Comparison of ENCODE assay signal across 8 cellular contexts in the genomic region with DNA sequence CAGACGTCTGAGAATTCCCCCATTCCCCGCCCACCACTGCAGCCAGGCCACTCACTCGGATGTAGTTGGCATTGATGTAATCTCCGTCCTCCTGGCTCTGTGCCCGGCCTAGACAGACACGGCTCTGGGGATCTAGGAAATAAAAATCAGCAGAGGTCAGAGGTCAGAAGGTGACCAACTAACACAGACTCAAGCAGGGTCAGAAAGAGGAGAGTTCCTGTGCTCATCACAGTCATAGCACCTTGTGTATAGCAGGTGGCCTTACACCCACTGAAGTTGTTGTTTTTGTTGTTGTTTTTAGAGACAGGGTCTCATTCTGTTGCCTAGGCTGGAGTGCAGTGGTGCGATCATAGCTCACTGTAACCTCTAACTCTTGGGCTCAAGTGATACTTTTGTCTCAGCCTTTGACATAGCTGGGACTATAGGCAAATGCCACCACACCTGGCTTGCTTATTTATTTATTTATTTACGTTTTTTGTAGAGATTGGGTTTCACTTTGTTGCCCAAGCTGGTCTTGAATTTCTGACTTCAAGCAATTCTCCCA. TPM values are rescaled to one million over a fixed set of nuclear protein-coding genes. Genes with fewer than 3 reads are reported as not detected.
DNase-seq lines count a peak whose midpoint lies in the region; ATAC-seq, FAIRE-seq and TF ChIP-seq lines count a peak whose summit lies in the region.

No MANE protein-coding gene starts in this region.

- no peak overlapping the region for H3K27ac ChIP-seq in CD4-positive, alpha-beta T cell (ENCODE audit: low read depth, low read length)
- no peak overlapping the region for H3K27ac ChIP-seq in liver (ENCODE audit: low read depth in 1 of 2, low read length in 2 of 2)

- no peaks in the 10 kb centered on the region for H3K9me3 ChIP-seq in CD4-positive, alpha-beta T cell (ENCODE audit: control insufficient read depth, low read length)
- no peaks in the 10 kb centered on the region for H3K9me3 ChIP-seq in liver (ENCODE audit: control insufficient read depth in 4 of 4, low read length in 3 of 4)

- H3K4me3 ChIP-seq in liver (ENCODE audit: low read depth in 1 of 3, low read length in 3 of 3) = no peak overlapping the region

- H3K4me3 Mint-ChIP-seq in CD4-positive, alpha-beta T cell = no peak overlapping the region
- H3K4me3 Mint-ChIP-seq in activated CD4-positive, alpha-beta memory T cell treated with anti-CD3 and anti-CD28 coated beads for 36 hours = no peak overlapping the region

- peak overlapping the region; percentile 59 for H3K27ac Mint-ChIP-seq in CD4-positive, alpha-beta T cell
- H3K27ac Mint-ChIP-seq in activated CD4-positive, alpha-beta memory T cell treated with anti-CD3 and anti-CD28 coated beads for 36 hours = peak overlapping the region; percentile 75

- WGBS in liver = 33% methylated on average over 8 of the region's 8 CpGs

- CTCF ChIA-PET in CD4-positive, alpha-beta T cell (lab: Charles Lee) = interaction anchor here (0.6 to 2.9 kb wide), 14 partner anchors 9 to 1745 kb away, joined by 3 to 22 read pairs (median 5); a partner anchor contains a TSS
- CTCF ChIA-PET in activated CD4-positive, alpha-beta memory T cell treated with anti-CD3 and anti-CD28 coated beads for 36 hours (lab: Charles Lee) = interaction anchor here (0.6 to 3.4 kb wide), 16 partner anchors 7 to 259 kb away, joined by 3 to 21 read pairs (median 6); a partner anchor contains a TSS

- DNase-seq in CD4-positive, alpha-beta T cell = no peak
- DNase-seq in HTR-8/SVneo (ENCODE audit: insufficient read length, low spot score) (peak; percentile 53), NOMO-1 treated with DMSO at 0.1 percent for 48 hours (lab: John Stamatoyannopoulos, UW; ENCODE audit: unreplicated experiment) (no peak)
- no peak for DNase-seq in activated CD4-positive, alpha-beta memory T cell treated with anti-CD3 and anti-CD28 coated beads for 36 hours
- DNase-seq in stimulated activated CD4-positive, alpha-beta T cell treated with anti-CD3 and anti-CD28 coated beads, Interleukin-4, amount 100 ng/mL, for 4 hours = no peak

- peaks cover 89% of the 10 kb centered on the region for H3K36me3 Mint-ChIP-seq in CD4-positive, alpha-beta T cell (ENCODE audit: low read depth)
- H3K36me3 Mint-ChIP-seq in activated CD4-positive, alpha-beta memory T cell treated with anti-CD3 and anti-CD28 coated beads for 36 hours = peaks cover 76% of the 10 kb centered on the region

- H3K9ac ChIP-seq in liver (ENCODE audit: low read depth in 1 of 2, low read length in 2 of 2) = no peak overlapping the region

- POLR2A ChIA-PET in CD4-positive, alpha-beta T cell (lab: Charles Lee) = interaction anchor here (1.0 to 1.4 kb wide), 4 partner anchors 8 to 187 kb away, joined by 3 to 4 read pairs (median 4); no protein-coding TSS in a partner anchor
- POLR2A ChIA-PET in activated CD4-positive, alpha-beta memory T cell treated with anti-CD3 and anti-CD28 coated beads for 36 hours (lab: Charles Lee) = interaction anchor here (1.2 to 2.8 kb wide), 4 partner anchors 9 to 24 kb away, joined by 3 to 23 read pairs (median 8); a partner anchor contains a TSS

- TF ChIP-seq RAD21 in liver (IDR thresholded peaks at IDR 0.05) = no peak

- peaks cover 0 to 7% (median under 1%) of the 10 kb centered on the region in 4 donors for H3K4me1 ChIP-seq in liver (ENCODE audit: control insufficient read depth in 4 of 4, insufficient read depth in 4 of 4, low read length in 3 of 4)

- H3K9me3 Mint-ChIP-seq in CD4-positive, alpha-beta T cell = no peaks in the 10 kb centered on the region
- H3K9me3 Mint-ChIP-seq in activated CD4-positive, alpha-beta memory T cell treated with anti-CD3 and anti-CD28 coated beads for 36 hours = no peaks in the 10 kb centered on the region

- intact Hi-C loops in CD4-positive, alpha-beta T cell (cut with DNase I, micrococcal nuclease) = no loop called here
- intact Hi-C loops in activated CD4-positive, alpha-beta memory T cell treated with anti-CD3 and anti-CD28 coated beads for 36 hours (cut with micrococcal nuclease) = no loop called here

- no peaks in the 10 kb centered on the region for H3K27me3 ChIP-seq in CD4-positive, alpha-beta T cell (ENCODE audit: control insufficient read depth, insufficient read depth, low read length)
- H3K27me3 ChIP-seq in liver (ENCODE audit: control insufficient read depth in 4 of 4, insufficient read depth in 4 of 4, low read length in 3 of 4) = no peaks in the 10 kb centered on the region

- TF ChIP-seq CTCF in CD4-positive, alpha-beta T cell (IDR thresholded peaks at IDR 0.05) = no peak
- no peak for TF ChIP-seq CTCF in liver (IDR thresholded peaks at IDR 0.05; ENCODE audit: low read depth, low read length, missing input control)

- ATAC-seq in CD4-positive, alpha-beta T cell (ENCODE audit: poor library complexity) = no peak
- no peak for ATAC-seq in GM21825 (IDR thresholded peaks at IDR 0.05; ENCODE audit: unreplicated experiment)
- no peak for ATAC-seq in HG03521 (IDR thresholded peaks at IDR 0.05; ENCODE audit: unreplicated experiment)

- no peaks in the 10 kb centered on the region for H3K36me3 ChIP-seq in liver (ENCODE audit: control insufficient read depth in 4 of 4, insufficient read depth in 3 of 4, low read depth in 1 of 4, low read length in 3 of 4)

- FAIRE-seq in HTR-8/SVneo (lab: Jason Lieb, UNC) = no peak

- H3K4me1 Mint-ChIP-seq in CD4-positive, alpha-beta T cell (ENCODE audit: low read depth) = peaks cover 57% of the 10 kb centered on the region
- peaks cover 50% of the 10 kb centered on the region for H3K4me1 Mint-ChIP-seq in activated CD4-positive, alpha-beta memory T cell treated with anti-CD3 and anti-CD28 coated beads for 36 hours (ENCODE audit: low read depth)

- no peaks in the 10 kb centered on the region for H3K27me3 Mint-ChIP-seq in CD4-positive, alpha-beta T cell
- H3K27me3 Mint-ChIP-seq in activated CD4-positive, alpha-beta memory T cell treated with anti-CD3 and anti-CD28 coated beads for 36 hours = no peaks in the 10 kb centered on the region

TF ChIP-seq in liver, 16 proteins besides CTCF, POLR2A, EP300 and RAD21:
- no peak for TF ChIP-seq HNF4G (IDR thresholded peaks at IDR 0.05)
- TF ChIP-seq RXRA (IDR thresholded peaks at IDR 0.05) = peak in 1 of 2 donors; percentile 20
- no peak for TF ChIP-seq FOXA1 (IDR thresholded peaks at IDR 0.05)
- TF ChIP-seq NR2F2 (IDR thresholded peaks at IDR 0.05) = peak; percentile 77
- peak in 1 of 2 donors; percentile 16 for TF ChIP-seq HNF4A (conservative IDR thresholded peaks at IDR 0.05)
- TF ChIP-seq JUND (IDR thresholded peaks at IDR 0.05) = no peak

RNA-seq across cellular contexts. Expression of a gene that starts 4.9 kb away (rescaled TPM):
- 100 to 1,000 TPM; 144 to 145 TPM for total RNA-seq in CD4-positive, alpha-beta T cell
- total RNA-seq in activated CD4-positive, alpha-beta memory T cell treated with anti-CD3 and anti-CD28 coated beads for 36 hours = 100 to 1,000 TPM; 197 to 199 TPM
- total RNA-seq in liver = 1 to 10 TPM; 1.8 to 7.0 TPM
- 1 to 10 TPM in 1 of 2 donors, under 1 TPM in 1; 0.75 to 1.5 TPM for polyA plus RNA-seq in liver

RNA-seq across cellular contexts. Expression of a gene that starts 11.0 kb away (rescaled TPM):
- 10 to 100 TPM; 73.5 to 73.8 TPM for total RNA-seq in CD4-positive, alpha-beta T cell
- 10 to 100 TPM; 38.2 to 40.4 TPM for total RNA-seq in activated CD4-positive, alpha-beta memory T cell treated with anti-CD3 and anti-CD28 coated beads for 36 hours
- 10 to 100 TPM in 1 of 2 donors, 1 to 10 TPM in 1; 8.4 to 21.8 TPM for total RNA-seq in liver
- 10 to 100 TPM; 18.5 to 25.7 TPM for polyA plus RNA-seq in liver

RNA-seq across cellular contexts. Expression of a gene that starts 32.8 kb away (rescaled TPM):
- total RNA-seq in CD4-positive, alpha-beta T cell = not detected
- not detected for total RNA-seq in activated CD4-positive, alpha-beta memory T cell treated with anti-CD3 and anti-CD28 coated beads for 36 hours
- total RNA-seq in liver = under 1 TPM in 1 of 2 donors, not detected in 1; under 0.01 TPM
- polyA plus RNA-seq in liver = under 1 TPM; 0.02 to 0.04 TPM

RNA-seq across cellular contexts. Expression of a gene that starts 38.0 kb away (rescaled TPM):
- under 1 TPM; 0.19 to 0.45 TPM for total RNA-seq in CD4-positive, alpha-beta T cell
- under 1 TPM; 0.05 to 0.10 TPM for total RNA-seq in activated CD4-positive, alpha-beta memory T cell treated with anti-CD3 and anti-CD28 coated beads for 36 hours
- 1 to 10 TPM in 1 of 2 donors, under 1 TPM in 1; 0.05 to 1.2 TPM for total RNA-seq in liver
- polyA plus RNA-seq in liver = under 1 TPM; 0.63 to 0.86 TPM

Comparison
In these comparisons a context has a peak if more than half of its experiments do, and no peak if none do; other contexts are left out.
1. RNA of a gene that starts 4.9 kb away (total RNA-seq): 197 to 199 TPM in activated CD4-positive, alpha-beta memory T cell treated with anti-CD3 and anti-CD28 coated beads for 36 hours and 144 to 145 TPM in CD4-positive, alpha-beta T cell; 1.8 to 7.0 TPM in liver; every median in the first group is over 10 times any median in the second.